27 cellular contexts compared by ENCODE assay signal in the genomic region with DNA sequence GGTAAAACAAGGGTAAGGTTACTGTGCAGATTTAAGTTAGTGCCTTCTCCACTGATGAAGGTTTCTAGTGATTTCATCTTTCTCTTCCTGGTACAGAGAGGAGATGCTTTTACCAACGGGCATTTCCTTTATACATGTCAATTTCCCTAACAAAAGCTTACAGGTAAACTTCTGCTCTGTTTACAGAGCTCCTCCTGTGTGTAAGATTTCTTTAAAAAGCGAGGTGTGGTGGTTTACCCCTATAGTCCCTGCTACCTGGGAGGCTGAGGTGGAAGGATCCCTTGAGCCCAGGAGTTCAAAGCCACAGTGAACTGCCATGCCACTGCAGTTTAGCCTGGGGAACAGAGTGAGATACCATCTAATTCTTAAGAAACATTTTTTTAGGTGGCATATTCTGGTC.
"Had no signal": no experiment of that assay in that cellular context is flagged by ENCODE, and none has a peak within 500 bp of the region (broad histone marks: within the 10 kb centered on the region; RNA-seq: fewer than 3 reads in every experiment).

No MANE protein-coding gene starts in this region.

- ATAC-seq: activated CD8-positive, alpha-beta T cell treated with anti-CD3 and anti-CD28 coated beads for 36 hours; Right ventricle myocardium inferior had no signal

- H3K27ac ChIP-seq: ascending aorta, cardiac muscle cell, colonic mucosa, RWPE1, WERI-Rb-1 had no signal

- H3K9me3 Mint-ChIP-seq: activated CD4-positive, alpha-beta T cell treated with anti-CD3 and anti-CD28 coated beads, Interleukin-2, amount 10 ng/mL, durations not matched to agents 24 days and 14 days; activated CD8-positive, alpha-beta T cell treated with anti-CD3 and anti-CD28 coated beads for 36 hours; activated naive CD4-positive, alpha-beta T cell treated with anti-CD3 and anti-CD28 coated beads, Interleukin-2, amount 50 U/mL, for 24 hours; activated naive CD8-positive, alpha-beta T cell treated with anti-CD3 and anti-CD28 coated beads, Interleukin-2, amount 10 ng/mL, durations not matched to agents 7 days and 5 days; activated T-cell treated with anti-CD3 and anti-CD28 coated beads, Interleukin-2, amount 50 U/mL, for 24 hours; activated T-helper 2 cell treated with anti-CD3 and anti-CD28 coated beads, Interferon-gamma antibody, Interleukin-2, Interleukin-4, amounts not matched to agents 10 μg/mL and 5 μg/mL and 100 μg/mL, durations not matched to agents 14 hours and 24 hours and 36 hours; central memory CD8-positive, alpha-beta T cell had no signal

- H3K36me3 ChIP-seq: ascending aorta, cardiac muscle cell, colonic mucosa, WERI-Rb-1 had no signal

- H3K4me3 Mint-ChIP-seq: activated CD4-positive, alpha-beta T cell treated with anti-CD3 and anti-CD28 coated beads, Interleukin-2, amount 10 ng/mL, durations not matched to agents 24 days and 14 days; activated CD8-positive, alpha-beta T cell treated with anti-CD3 and anti-CD28 coated beads for 36 hours; activated naive CD4-positive, alpha-beta T cell treated with anti-CD3 and anti-CD28 coated beads, Interleukin-2, amount 50 U/mL, for 24 hours; activated naive CD8-positive, alpha-beta T cell treated with anti-CD3 and anti-CD28 coated beads, Interleukin-2, amount 10 ng/mL, durations not matched to agents 7 days and 5 days; activated T-cell treated with anti-CD3 and anti-CD28 coated beads, Interleukin-2, amount 50 U/mL, for 24 hours; central memory CD8-positive, alpha-beta T cell had no signal

- H3K4me1 ChIP-seq: colonic mucosa had no signal

- DNase-seq: activated CD4-positive, alpha-beta T cell treated with anti-CD3 and anti-CD28 coated beads, Interleukin-2, amount 10 ng/mL, durations not matched to agents 24 days and 14 days; activated CD4-positive, alpha-beta T cell treated with anti-CD3 and anti-CD28 coated beads, Interleukin-2, amount 50 U/mL, for 4 hours; activated CD8-positive, alpha-beta T cell treated with anti-CD3 and anti-CD28 coated beads for 36 hours; activated gamma-delta T cell; activated naive CD4-positive, alpha-beta T cell treated with Interleukin-2 at 50 U/mL for 16 hours; activated naive CD8-positive, alpha-beta T cell treated with anti-CD3 and anti-CD28 coated beads, Interleukin-2, amount 10 ng/mL, durations not matched to agents 7 days and 5 days; activated T-cell treated with anti-CD3 and anti-CD28 coated beads, Interleukin-2, amount 50 U/mL, for 24 hours; amygdala; colonic mucosa; NCI-H1048; NCI-H1105 treated with DMSO at 0.1 percent for 48 hours; NCI-H1436; NCI-H1694 treated with DMSO at 0.1 percent for 48 hours; NCI-H2029; NCI-H345; NCI-H524 treated with DMSO at 0.1 percent for 48 hours; SIG-M5; T1000; WERI-Rb-1 had no signal

- FAIRE-seq: RCC 7860 had no signal

- H3K27ac Mint-ChIP-seq: activated CD4-positive, alpha-beta T cell treated with anti-CD3 and anti-CD28 coated beads, Interleukin-2, amount 10 ng/mL, durations not matched to agents 24 days and 14 days; activated CD8-positive, alpha-beta T cell treated with anti-CD3 and anti-CD28 coated beads for 36 hours; activated naive CD4-positive, alpha-beta T cell treated with anti-CD3 and anti-CD28 coated beads, Interleukin-2, amount 50 U/mL, for 24 hours; activated naive CD8-positive, alpha-beta T cell treated with anti-CD3 and anti-CD28 coated beads, Interleukin-2, amount 10 ng/mL, durations not matched to agents 7 days and 5 days; activated T-cell treated with anti-CD3 and anti-CD28 coated beads, Interleukin-2, amount 50 U/mL, for 24 hours; activated T-helper 2 cell treated with anti-CD3 and anti-CD28 coated beads, Interferon-gamma antibody, Interleukin-2, Interleukin-4, amounts not matched to agents 10 μg/mL and 5 μg/mL and 100 μg/mL, durations not matched to agents 14 hours and 24 hours and 36 hours had no signal

- H3K4me3 ChIP-seq: ascending aorta, cardiac muscle cell, colonic mucosa had no signal

- H3K27me3 ChIP-seq: ascending aorta, cardiac muscle cell, colonic mucosa had no signal

- H3K9me3 ChIP-seq: ascending aorta, colonic mucosa had no signal

- H3K36me3 Mint-ChIP-seq: activated naive CD4-positive, alpha-beta T cell treated with anti-CD3 and anti-CD28 coated beads, Interleukin-2, amount 50 U/mL, for 24 hours; activated naive CD8-positive, alpha-beta T cell treated with anti-CD3 and anti-CD28 coated beads, Interleukin-2, amount 10 ng/mL, durations not matched to agents 7 days and 5 days had no signal
